In genomic region chr3:49399467-49399866, GRCh38 we compare ENCODE assay signal across 1 cellular context.
TF ChIP-seq lines count a peak whose summit lies in the region.

No MANE protein-coding gene starts in this region.

TF ChIP-seq in K562, 482 proteins besides CTCF, POLR2A, EP300 and RAD21:
- TF ChIP-seq HLTF (IDR thresholded peaks at IDR 0.05) = no peak
- TF ChIP-seq BCOR (IDR thresholded peaks at IDR 0.05) = no peak
- TF ChIP-seq ZNF76 (CRISPR knock-in tag; IDR thresholded peaks at IDR 0.05; ENCODE audit: borderline replicate concordance) = no peak
- no peak for TF ChIP-seq BRCA1 (IDR thresholded peaks at IDR 0.05)
- no peak for TF ChIP-seq BRCA1 (CRISPR knock-in tag; IDR thresholded peaks at IDR 0.05)
- TF ChIP-seq ERF (CRISPR knock-in tag; IDR thresholded peaks at IDR 0.05) = no peak
- TF ChIP-seq ESRRA (IDR thresholded peaks at IDR 0.05; ENCODE audit: borderline replicate concordance, low read depth) = no peak
- TF ChIP-seq SMAD3 (CRISPR knock-in tag; conservative IDR thresholded peaks at IDR 0.05) = no peak
- peak; percentile 66 for TF ChIP-seq ZNF384 (IDR thresholded peaks at IDR 0.05; ENCODE audit: low read depth, low read length)
- no peak for TF ChIP-seq FOXJ2 (tag; IDR thresholded peaks at IDR 0.05)
- TF ChIP-seq ZFX (CRISPR knock-in tag; IDR thresholded peaks at IDR 0.05) = peak; percentile 19; the same call in 1 of the 2 replicates
- TF ChIP-seq HNRNPL (IDR thresholded peaks at IDR 0.05; ENCODE audit: low read depth, low read length) = no peak
- TF ChIP-seq CUX1 (CRISPR knock-in tag; IDR thresholded peaks at IDR 0.05) = no peak
- TF ChIP-seq ZZZ3 (IDR thresholded peaks at IDR 0.05) = no peak
- TF ChIP-seq DPF2 (IDR thresholded peaks at IDR 0.05) = no peak
- no peak for TF ChIP-seq EHMT2 (IDR thresholded peaks at IDR 0.05)
- no peak for TF ChIP-seq ZNF184 (CRISPR knock-in tag; IDR thresholded peaks at IDR 0.05)
- TF ChIP-seq ZNF41 (CRISPR knock-in tag; conservative IDR thresholded peaks at IDR 0.05) = no peak
- TF ChIP-seq THRB (CRISPR knock-in tag; conservative IDR thresholded peaks at IDR 0.05) = no peak
- no peak for TF ChIP-seq GATA2 (CRISPR knock-in tag; IDR thresholded peaks at IDR 0.05)
- no peak for TF ChIP-seq SIN3A (IDR thresholded peaks at IDR 0.05; ENCODE audit: borderline replicate concordance in 2 of 2, control insufficient read depth in 1 of 2, low read depth in 2 of 2, low read length in 2 of 2)
- TF ChIP-seq NR4A1 (CRISPR knock-in tag; IDR thresholded peaks at IDR 0.05) = no peak
- no peak for TF ChIP-seq NR4A1 (tag; IDR thresholded peaks at IDR 0.05)
- TF ChIP-seq FOSL1 (tag; conservative IDR thresholded peaks at IDR 0.05) = peak; percentile 55
- TF ChIP-seq NFXL1 (CRISPR knock-in tag; IDR thresholded peaks at IDR 0.05) = no peak
- TF ChIP-seq DACH1 (IDR thresholded peaks at IDR 0.05; ENCODE audit: partially characterized antibody) = no peak
- peak; percentile 47 for TF ChIP-seq ATF3 (IDR thresholded peaks at IDR 0.05)
- no peak for TF ChIP-seq ATF3 (CRISPR knock-in tag; conservative IDR thresholded peaks at IDR 0.05)
- TF ChIP-seq BRD4 (IDR thresholded peaks at IDR 0.05) = no peak
- TF ChIP-seq JUND (IDR thresholded peaks at IDR 0.05; ENCODE audit: borderline replicate concordance, low read depth, low read length) = peak; percentile 42; the same call in 1 of the 2 replicates
- no peak for TF ChIP-seq JUND (tag; IDR thresholded peaks at IDR 0.05; ENCODE audit: borderline replicate concordance, low read depth, low read length)
- no peak for TF ChIP-seq MTF1 (CRISPR knock-in tag; IDR thresholded peaks at IDR 0.05; ENCODE audit: borderline replicate concordance)
- TF ChIP-seq HBP1 (CRISPR knock-in tag; IDR thresholded peaks at IDR 0.05) = no peak
- TF ChIP-seq ETS2 (tag; IDR thresholded peaks at IDR 0.05; ENCODE audit: borderline replicate concordance, poor library complexity, severe bottlenecking) = no peak
- no peak for TF ChIP-seq ZEB2 (IDR thresholded peaks at IDR 0.05)
